10 cellular contexts compared by ENCODE assay signal in genomic region chr7:48085942-48086341, GRCh38. TPM values are rescaled to one million over a fixed set of nuclear protein-coding genes. Genes with fewer than 3 reads are reported as not detected.
DNase-seq lines count a peak whose midpoint lies in the region; ATAC-seq and TF ChIP-seq lines count a peak whose summit lies in the region.
"Had no signal": no experiment of that assay in that cellular context is flagged by ENCODE, and none has a peak within 500 bp of the region (broad histone marks: within the 10 kb centered on the region; RNA-seq: fewer than 3 reads in every experiment).

No MANE protein-coding gene starts in this region.

- no peak overlapping the region for H3K9ac ChIP-seq in KMS-11

- peak overlapping the region; percentile 86 for H3K4me2 ChIP-seq in KMS-11

- H3K4me1 Mint-ChIP-seq in CD4-positive, alpha-beta memory T cell: peaks cover 48 to 77% (median 62%) of the 10 kb centered on the region in 4 donors
- H3K4me1 Mint-ChIP-seq in osteocyte (ENCODE audit: unreplicated experiment): peaks cover 66% of the 10 kb centered on the region

- H3K4me3 Mint-ChIP-seq in CD4-positive, alpha-beta memory T cell: peak overlapping the region in 1 of 8 donors; percentile 84
- no peak overlapping the region for H3K4me3 Mint-ChIP-seq in osteocyte (ENCODE audit: unreplicated experiment)

- no peaks in the 10 kb centered on the region for H3K9me3 ChIP-seq in CD4-positive, alpha-beta memory T cell (ENCODE audit: control insufficient read depth in 1 of 2, low read length in 2 of 2)
- H3K9me3 ChIP-seq in adrenal gland (replicated peaks in 1 of 3): no peaks in the 10 kb centered on the region

- no peak for DNase-seq in CD4-positive, alpha-beta memory T cell
- DNase-seq in adrenal gland: no peak
- no peak for DNase-seq in osteocyte (ENCODE audit: extremely low spot score, unreplicated experiment)
- DNase-seq in DMS153 treated with DMSO at 0.1 percent for 48 hours (lab: John Stamatoyannopoulos, UW; ENCODE audit: unreplicated experiment): no peak
- no peak for DNase-seq in GM03348 (ENCODE audit: low spot score)
- DNase-seq: SHP77 had no signal

- peaks cover 7 to 16% of the 10 kb centered on the region in 2 donors for H3K36me3 Mint-ChIP-seq in CD4-positive, alpha-beta memory T cell
- peaks cover under 1% of the 10 kb centered on the region for H3K36me3 Mint-ChIP-seq in osteocyte (ENCODE audit: unreplicated experiment)

- H3K27me3 ChIP-seq in CD4-positive, alpha-beta memory T cell (ENCODE audit: insufficient read depth, low read length): no peaks in the 10 kb centered on the region
- H3K27me3 ChIP-seq in KMS-11 (ENCODE audit: insufficient read depth, low read depth): no peaks in the 10 kb centered on the region
- H3K27me3 ChIP-seq in adrenal gland: no peaks in the 10 kb centered on the region

- POLR2A ChIA-PET in CD4-positive, alpha-beta memory T cell (lab: Charles Lee; ENCODE audit: partially characterized antibody): interaction anchor here (1.2 to 4.4 kb wide), 9 partner anchors 9 to 94 kb away, joined by 3 to 24 read pairs (median 3); partner anchors contain the start of gene C7orf57

- TF ChIP-seq POLR2A in adrenal gland (IDR thresholded peaks at IDR 0.05): no peak

- no peaks in the 10 kb centered on the region for H4K20me1 ChIP-seq in KMS-11 (ENCODE audit: insufficient read depth)

- no peak for ATAC-seq in GM19463 (IDR thresholded peaks at IDR 0.05; ENCODE audit: unreplicated experiment)
- ATAC-seq in HG03139 (IDR thresholded peaks at IDR 0.05; ENCODE audit: unreplicated experiment): no peak

- H3K79me2 ChIP-seq in KMS-11 (ENCODE audit: insufficient read depth, low read depth): no peaks in the 10 kb centered on the region

- H3K27ac ChIP-seq in CD4-positive, alpha-beta memory T cell (ENCODE audit: low read depth, low read length): peak overlapping the region; percentile 39
- H3K27ac ChIP-seq in KMS-11 (peak overlapping the region; percentile 100), adrenal gland (peak overlapping the region in 4 of 5 donors; percentile 71 to 97 (median 82))

- WGBS in adrenal gland, 4 donors: 50 to 65% (median 56%) methylated on average over 1 of the region's 1 CpG

- TF ChIP-seq CTCF in KMS-11 (conservative IDR thresholded peaks at IDR 0.05; ENCODE audit: low read depth, low read length): no peak
- TF ChIP-seq CTCF in adrenal gland (IDR thresholded peaks at IDR 0.05): no peak
- TF ChIP-seq CTCF in osteocyte (IDR thresholded peaks at IDR 0.05): no peak

- no peaks in the 10 kb centered on the region for H3K27me3 Mint-ChIP-seq in CD4-positive, alpha-beta memory T cell
- no peaks in the 10 kb centered on the region for H3K27me3 Mint-ChIP-seq in osteocyte (ENCODE audit: unreplicated experiment)

- no peaks in the 10 kb centered on the region for H3K36me3 ChIP-seq in CD4-positive, alpha-beta memory T cell (ENCODE audit: insufficient read depth, low read length)
- H3K36me3 ChIP-seq in KMS-11 (ENCODE audit: insufficient read depth) (no peaks in the 10 kb centered on the region), adrenal gland (replicated peaks in 1 of 2) (no peaks in the 10 kb centered on the region)

- CTCF ChIA-PET in CD4-positive, alpha-beta memory T cell (lab: Charles Lee; ENCODE audit: partially characterized antibody): interaction anchor here (1.1 to 8.8 kb wide), 4 partner anchors 24 to 94 kb away, joined by 3 to 42 read pairs (median 12); partner anchors contain the start of gene C7orf57

- H3K4me3 ChIP-seq in CD4-positive, alpha-beta memory T cell (ENCODE audit: low read length in 2 of 2): no peak overlapping the region
- no peak overlapping the region for H3K4me3 ChIP-seq in KMS-11 (IDR thresholded peaks at IDR 0.05; ENCODE audit: insufficient read depth, low read depth, low read length)
- no peak overlapping the region for H3K4me3 ChIP-seq in adrenal gland

- intact Hi-C loops in CD4-positive, alpha-beta memory T cell (cut with micrococcal nuclease): no loop called here
- intact Hi-C loops in adrenal gland (cut with DNase I): no loop called here

- peak overlapping the region; percentile 40; the same call in 1 of the 2 replicates for H2AFZ ChIP-seq in KMS-11 (ENCODE audit: low read depth)

- H3K27ac Mint-ChIP-seq in CD4-positive, alpha-beta memory T cell: peak overlapping the region; percentile 87 to 98 (median 90)
- peak overlapping the region; percentile 97 for H3K27ac Mint-ChIP-seq in osteocyte (ENCODE audit: unreplicated experiment)

- H3K9me3 Mint-ChIP-seq in CD4-positive, alpha-beta memory T cell: no peaks in the 10 kb centered on the region
- H3K9me3 Mint-ChIP-seq in osteocyte (ENCODE audit: unreplicated experiment): no peaks in the 10 kb centered on the region

- peaks cover 75% of the 10 kb centered on the region for H3K4me1 ChIP-seq in CD4-positive, alpha-beta memory T cell (ENCODE audit: insufficient read depth, low read length)
- H3K4me1 ChIP-seq in KMS-11 (ENCODE audit: low read depth, poor library complexity, severe bottlenecking): peaks cover 57% of the 10 kb centered on the region
- H3K4me1 ChIP-seq in adrenal gland (replicated peaks in 1 of 2): peaks cover 7 to 46% of the 10 kb centered on the region in 2 donors

RNA-seq across cellular contexts. Expression of gene UPP1, which starts 3.1 kb away (rescaled TPM):
- 10 to 100 TPM; 52.7 to 54.2 TPM for total RNA-seq in CD4-positive, alpha-beta memory T cell
- 100 to 1,000 TPM; 107 to 123 TPM for polyA plus RNA-seq in CD4-positive, alpha-beta memory T cell
- total RNA-seq in adrenal gland (10 to 100 TPM in 7 of 8 donors, 1 to 10 TPM in 1; 6.9 to 47.1 (median 24.8) TPM), osteocyte (26.8 and 27.3 TPM in 2 replicates)
- polyA plus RNA-seq in adrenal gland: 100 to 1,000 TPM in 2 of 3 donors, 10 to 100 TPM in 1; 15.9 to 132 (median 112) TPM

RNA-seq across cellular contexts. Expression of gene C7orf57, which starts 50.6 kb away (rescaled TPM):
- not detected for total RNA-seq in CD4-positive, alpha-beta memory T cell
- polyA plus RNA-seq in CD4-positive, alpha-beta memory T cell: under 1 TPM; 0.16 to 0.22 TPM
- total RNA-seq in adrenal gland (1 to 10 TPM in 1 of 8 donors, not detected in 7; 1.7 TPM), osteocyte (not detected in 2 replicates)
- polyA plus RNA-seq in adrenal gland: not detected
- total RNA-seq: progenitor cell of endocrine pancreas had no signal

RNA-seq across cellular contexts. Expression of gene SUN3, which starts 57.0 kb away (rescaled TPM):
- total RNA-seq in CD4-positive, alpha-beta memory T cell: not detected
- under 1 TPM in 1 of 2 donors, not detected in 1; 0.56 TPM for polyA plus RNA-seq in CD4-positive, alpha-beta memory T cell
- total RNA-seq in adrenal gland (not detected), osteocyte (not detected in 2 replicates)
- polyA plus RNA-seq in adrenal gland: 1 to 10 TPM in 1 of 3 donors, under 1 TPM in 1, not detected in 1; 0.20 to 1.0 TPM
- total RNA-seq: progenitor cell of endocrine pancreas had no signal

Comparison
In these comparisons a context has a peak if more than half of its experiments do, and no peak if none do; other contexts are left out.
1. H3K27ac ChIP-seq: peak in every context shown above with its lines; median percentile 100 in KMS-11; 82 in adrenal gland; 39 in CD4-positive, alpha-beta memory T cell.